8 cellular contexts compared by ENCODE assay signal in genomic region chr3:5188419-5189405, GRCh38. TPM values are rescaled to one million over a fixed set of nuclear protein-coding genes. Genes with fewer than 3 reads are reported as not detected.
DNase-seq lines count a peak whose midpoint lies in the region; ATAC-seq and TF ChIP-seq lines count a peak whose summit lies in the region.

No MANE protein-coding gene starts in this region.

- H3K27ac ChIP-seq in CD4-positive, alpha-beta memory T cell (ENCODE audit: low read depth, low read length): peak overlapping the region; percentile 87

- H3K9me3 Mint-ChIP-seq in CD4-positive, alpha-beta memory T cell: peaks cover 0 to 4% (median 0%) of the 10 kb centered on the region in 8 donors

- DNase-seq in CD4-positive, alpha-beta memory T cell: peak; percentile 65 to 84 (median 73)
- peak; percentile 43 to 57 for DNase-seq in SW 1271 (lab: John Stamatoyannopoulos, UW)
- peak; percentile 33 for DNase-seq in astrocyte of the spinal cord (ENCODE audit: low read depth, low spot score)
- DNase-seq in kidney tubule cell (ENCODE audit: low spot score): peak; percentile 44
- DNase-seq in stimulated activated CD8-positive, alpha-beta memory T cell treated with anti-CD3 and anti-CD28 coated beads, Interleukin-15, amount 100 ng/mL, for 1 hour (ENCODE audit: low read depth): peak; percentile 32
- no peak for DNase-seq in dedifferentiated amniotic fluid mesenchymal stem cell (ENCODE audit: extremely low spot score)

- no peaks in the 10 kb centered on the region for H3K9me3 ChIP-seq in CD4-positive, alpha-beta memory T cell (ENCODE audit: control insufficient read depth in 1 of 2, low read length in 2 of 2)

- in situ Hi-C loops in astrocyte of the spinal cord (cut with HindIII; ENCODE audit: low sequenced_read_pairs): no loop called here

- H3K4me3 Mint-ChIP-seq in CD4-positive, alpha-beta memory T cell: peak overlapping the region; percentile 91 to 100 (median 98)

- H3K4me1 ChIP-seq in CD4-positive, alpha-beta memory T cell (ENCODE audit: insufficient read depth, low read length): peaks cover 30% of the 10 kb centered on the region

- CTCF ChIA-PET in CD4-positive, alpha-beta memory T cell (lab: Charles Lee; ENCODE audit: partially characterized antibody): interaction anchor here (1.3 to 2.3 kb wide), 4 partner anchors 8 to 66 kb away, joined by 3 to 19 read pairs (median 6); partner anchors contain the start of gene ARL8B

- TF ChIP-seq CTCF in astrocyte of the spinal cord (IDR thresholded peaks at IDR 0.05; ENCODE audit: low read depth, low read length): no peak

- POLR2A ChIA-PET in CD4-positive, alpha-beta memory T cell (lab: Charles Lee; ENCODE audit: partially characterized antibody): interaction anchor here (0.6 to 6.0 kb wide), 20 partner anchors 9 to 722 kb away, joined by 3 to 206 read pairs (median 4); partner anchors contain the start of genes ARL8B, BHLHE40, ITPR1 and SUMF1

- H3K36me3 Mint-ChIP-seq in CD4-positive, alpha-beta memory T cell: peaks cover 12 to 33% of the 10 kb centered on the region in 2 donors

- peak overlapping the region; percentile 80 to 85 for H3K4me3 ChIP-seq in CD4-positive, alpha-beta memory T cell (ENCODE audit: low read length in 2 of 2)
- H3K4me3 ChIP-seq in astrocyte of the spinal cord (ENCODE audit: low read depth, low read length): peak overlapping the region; percentile 88

- peak overlapping the region; percentile 98 to 99 (median 99) for H3K27ac Mint-ChIP-seq in CD4-positive, alpha-beta memory T cell

- H3K27me3 ChIP-seq in CD4-positive, alpha-beta memory T cell (ENCODE audit: insufficient read depth, low read length): no peaks in the 10 kb centered on the region

- ATAC-seq in HG03432 (IDR thresholded peaks at IDR 0.05; ENCODE audit: unreplicated experiment) (peak; percentile 2), HG03439 (IDR thresholded peaks at IDR 0.05; ENCODE audit: unreplicated experiment) (no peak)

- no peaks in the 10 kb centered on the region for H3K36me3 ChIP-seq in CD4-positive, alpha-beta memory T cell (ENCODE audit: insufficient read depth, low read length)

- H3K27me3 Mint-ChIP-seq in CD4-positive, alpha-beta memory T cell: no peaks in the 10 kb centered on the region

- intact Hi-C loops in CD4-positive, alpha-beta memory T cell (cut with micrococcal nuclease): loop anchor here (1.0 to 10.0 kb wide), 6 partner anchors 9 to 886 kb away; partner anchors contain the start of genes BHLHE40, ITPR1 and SETMAR

- H3K4me1 Mint-ChIP-seq in CD4-positive, alpha-beta memory T cell: peaks cover 34 to 54% (median 41%) of the 10 kb centered on the region in 4 donors

RNA-seq across cellular contexts. Expression of gene EDEM1, which starts 1.2 kb away (rescaled TPM):
- total RNA-seq in CD4-positive, alpha-beta memory T cell: 100 to 1,000 TPM; 146 to 153 TPM
- polyA plus RNA-seq in CD4-positive, alpha-beta memory T cell: 10 to 100 TPM; 42.4 to 52.9 TPM
